8 cellular contexts compared by ENCODE assay signal in genomic region chr4:94452476-94453300, GRCh38. TPM values are rescaled to one million over a fixed set of nuclear protein-coding genes. Genes with fewer than 3 reads are reported as not detected.
DNase-seq lines count a peak whose midpoint lies in the region; ATAC-seq and TF ChIP-seq lines count a peak whose summit lies in the region.

No MANE protein-coding gene starts in this region.

- POLR2A ChIA-PET in activated CD4-positive, alpha-beta memory T cell treated with anti-CD3 and anti-CD28 coated beads for 36 hours (lab: Charles Lee) = no interaction called here

- H3K79me1 ChIP-seq in mesendoderm (ENCODE audit: low read length) = peaks cover 6% of the 10 kb centered on the region

- peak overlapping the region; percentile 81 for H3K4me3 Mint-ChIP-seq in activated CD4-positive, alpha-beta memory T cell treated with anti-CD3 and anti-CD28 coated beads for 36 hours

- no CpG with 5 or more reads among the region's 25 CpGs for WGBS in mesendoderm (ENCODE audit: extremely low coverage, insufficient coverage, low lambda C conversion rate)

- peak overlapping the region; percentile 60 for H3K27ac ChIP-seq in mesendoderm (ENCODE audit: low read depth, low read length)

- no peak overlapping the region for H2AK5ac ChIP-seq in mesendoderm (ENCODE audit: low read length)

- intact Hi-C loops in activated CD4-positive, alpha-beta memory T cell treated with anti-CD3 and anti-CD28 coated beads for 36 hours (cut with micrococcal nuclease) = loop anchor here (5.0 kb wide), 1 partner anchor 145 kb away; no protein-coding TSS in a partner anchor

- no peak overlapping the region for H4K5ac ChIP-seq in mesendoderm (ENCODE audit: low read length)

- DNase-seq in DMS53 (lab: John Stamatoyannopoulos, UW) (peak; percentile 84), NB4 (ENCODE audit: low read depth) (peak; percentile 54), epithelial cell of esophagus (ENCODE audit: low read depth) (peak; percentile 94), mesendoderm (peak; percentile 91), stromal cell of bone marrow (ENCODE audit: low read depth) (peak; percentile 84)
- peak; percentile 33 for DNase-seq in activated CD4-positive, alpha-beta memory T cell treated with anti-CD3 and anti-CD28 coated beads for 36 hours

- peak overlapping the region; percentile 59 for H3K4me3 ChIP-seq in NB4 (ENCODE audit: low read depth, low read length)
- H3K4me3 ChIP-seq in epithelial cell of esophagus (ENCODE audit: low read length) = peak overlapping the region; percentile 78
- peak overlapping the region; percentile 85 for H3K4me3 ChIP-seq in mesendoderm (ENCODE audit: low read length)

- peak overlapping the region; percentile 90 for H3K56ac ChIP-seq in mesendoderm (ENCODE audit: low read length)

- no peak overlapping the region for H4K8ac ChIP-seq in mesendoderm (ENCODE audit: low read depth, low read length)

- no peak overlapping the region for H3K23ac ChIP-seq in mesendoderm (ENCODE audit: low read length)

- ATAC-seq in GM21529 (IDR thresholded peaks at IDR 0.05; ENCODE audit: unreplicated experiment) (peak; percentile 19), GM19467 (IDR thresholded peaks at IDR 0.05; ENCODE audit: unreplicated experiment) (no peak)

- peaks cover 16% of the 10 kb centered on the region for H3K4me1 Mint-ChIP-seq in activated CD4-positive, alpha-beta memory T cell treated with anti-CD3 and anti-CD28 coated beads for 36 hours (ENCODE audit: low read depth)

- peaks cover 1% of the 10 kb centered on the region for H3K36me3 Mint-ChIP-seq in activated CD4-positive, alpha-beta memory T cell treated with anti-CD3 and anti-CD28 coated beads for 36 hours

- H3K4me2 ChIP-seq in mesendoderm (ENCODE audit: low read length) = peak overlapping the region; percentile 67

- no peaks in the 10 kb centered on the region for H3K27me3 ChIP-seq in mesendoderm (ENCODE audit: insufficient read depth, low read length, poor library complexity)

- H3K18ac ChIP-seq in mesendoderm (ENCODE audit: low read length) = peak overlapping the region; percentile 23

- TF ChIP-seq CTCF in NB4 (IDR thresholded peaks at IDR 0.05; ENCODE audit: low read depth, low read length) (no peak), epithelial cell of esophagus (IDR thresholded peaks at IDR 0.05; ENCODE audit: insufficient read depth, low read depth, low read length, missing control alignments) (no peak)

- no peak for TF ChIP-seq POLR2A in NB4 (IDR thresholded peaks at IDR 0.05; ENCODE audit: extremely low read depth, insufficient read length)

- H3K4ac ChIP-seq in mesendoderm (ENCODE audit: low read depth, low read length) = peak overlapping the region; percentile 59

- no peak overlapping the region for H2BK15ac ChIP-seq in mesendoderm (replicated peaks; ENCODE audit: low read depth)

- CTCF ChIA-PET in activated CD4-positive, alpha-beta memory T cell treated with anti-CD3 and anti-CD28 coated beads for 36 hours (lab: Charles Lee) = interaction anchor here (1.0 to 1.3 kb wide), 3 partner anchors 46 to 148 kb away, joined by 3 to 5 read pairs (median 3); no protein-coding TSS in a partner anchor

- H2BK120ac ChIP-seq in mesendoderm (ENCODE audit: low read depth, low read length) = peak overlapping the region; percentile 0

- peaks cover 10% of the 10 kb centered on the region for H3K27me3 Mint-ChIP-seq in activated CD4-positive, alpha-beta memory T cell treated with anti-CD3 and anti-CD28 coated beads for 36 hours

- H3K36me3 ChIP-seq in mesendoderm (ENCODE audit: control insufficient read depth, insufficient read depth, low read length) = no peaks in the 10 kb centered on the region

- peak overlapping the region; percentile 81 for H3K9ac ChIP-seq in mesendoderm (ENCODE audit: low read length)

- no peak overlapping the region for H2BK5ac ChIP-seq in mesendoderm (ENCODE audit: low read length)

- peaks cover 19% of the 10 kb centered on the region for H3K79me2 ChIP-seq in mesendoderm (ENCODE audit: control insufficient read depth, insufficient read depth, low read length)

- H3K9me3 Mint-ChIP-seq in activated CD4-positive, alpha-beta memory T cell treated with anti-CD3 and anti-CD28 coated beads for 36 hours = no peaks in the 10 kb centered on the region

- H3K27ac Mint-ChIP-seq in activated CD4-positive, alpha-beta memory T cell treated with anti-CD3 and anti-CD28 coated beads for 36 hours = no peak overlapping the region

- peaks cover 4% of the 10 kb centered on the region for H3K4me1 ChIP-seq in mesendoderm (ENCODE audit: control insufficient read depth, low read depth, low read length)

RNA-seq across cellular contexts. Expression of gene PDLIM5, which starts 0.9 kb away (rescaled TPM):
- total RNA-seq in activated CD4-positive, alpha-beta memory T cell treated with anti-CD3 and anti-CD28 coated beads for 36 hours = 10 to 100 TPM; 23.8 to 26.3 TPM
- polyA plus RNA-seq in mesendoderm (2013, experiment 1 of 2) = 73.1 TPM
- 75.8 TPM for polyA plus RNA-seq in mesendoderm (2013, experiment 2 of 2)

Comparison
In these comparisons a context has a peak if more than half of its experiments do, and no peak if none do; other contexts are left out.
1. DNase-seq: peak in every context shown above with its lines; median percentile 94 in epithelial cell of esophagus; 91 in mesendoderm; 84 in DMS53; 84 in stromal cell of bone marrow; 54 in NB4; 33 in activated CD4-positive, alpha-beta memory T cell treated with anti-CD3 and anti-CD28 coated beads for 36 hours.